In genomic region chr5:95533761-95534160, GRCh38 we compare ENCODE assay signal across 17 cellular contexts. TPM values are rescaled to one million over a fixed set of nuclear protein-coding genes. Genes with fewer than 3 reads are reported as not detected.
DNase-seq lines count a peak whose midpoint lies in the region; ATAC-seq and TF ChIP-seq lines count a peak whose summit lies in the region.
"Had no signal": no experiment of that assay in that cellular context is flagged by ENCODE, and none has a peak within 500 bp of the region (broad histone marks: within the 10 kb centered on the region; RNA-seq: fewer than 3 reads in every experiment).

No MANE protein-coding gene starts in this region.

- peak overlapping the region; percentile 67 for H3K27ac Mint-ChIP-seq in activated T-cell treated with anti-CD3 and anti-CD28 coated beads, Interleukin-2, amount 50 U/mL, for 72 hours
- H3K27ac Mint-ChIP-seq in type B pancreatic cell (peak overlapping the region; percentile 29), natural killer cell (no peak overlapping the region)

- no peak for DNase-seq in activated T-cell treated with anti-CD3 and anti-CD28 coated beads, Interleukin-2, amount 50 U/mL, for 72 hours
- DNase-seq in activated T-cell treated with anti-CD3 and anti-CD28 coated beads for 4 hours (no peak), astrocyte of the hippocampus (ENCODE audit: low read depth, low spot score) (peak; percentile 14), fibroblast of pulmonary artery (ENCODE audit: low read depth) (peak; percentile 16), type B pancreatic cell (ENCODE audit: extremely low spot score, unreplicated experiment) (no peak), natural killer cell (no peak), NCI-H1436 treated with DMSO at 0.1 percent for 48 hours (lab: John Stamatoyannopoulos, UW) (no peak)
- DNase-seq: GDM1; HCEC 1CT; NCI-H1417 treated with DMSO at 0.1 percent for 48 hours; NCI-H2029; NCI-H2171; NCI-H446 treated with DMSO at 0.1 percent for 48 hours; NK-92 treated with Interleukin-12 subunit alpha and Interleukin-12 subunit beta, amount 100 ng/mL, for 24 hours; SJCRH30 had no signal

- H3K27me3 Mint-ChIP-seq in activated T-cell treated with anti-CD3 and anti-CD28 coated beads, Interleukin-2, amount 50 U/mL, for 72 hours (ENCODE audit: low read depth): no peaks in the 10 kb centered on the region
- H3K27me3 Mint-ChIP-seq in type B pancreatic cell (no peaks in the 10 kb centered on the region), natural killer cell (ENCODE audit: low read depth in 2 of 2) (no peaks in the 10 kb centered on the region)

- peaks cover 10 to 19% of the 10 kb centered on the region in 2 donors for H3K36me3 Mint-ChIP-seq in activated T-cell treated with anti-CD3 and anti-CD28 coated beads, Interleukin-2, amount 50 U/mL, for 72 hours (ENCODE audit: insufficient read depth in 2 of 2)
- peaks cover 46% of the 10 kb centered on the region for H3K36me3 Mint-ChIP-seq in type B pancreatic cell
- H3K36me3 Mint-ChIP-seq in natural killer cell: peaks cover 15% of the 10 kb centered on the region

- H3K9me3 Mint-ChIP-seq in activated T-cell treated with anti-CD3 and anti-CD28 coated beads, Interleukin-2, amount 50 U/mL, for 72 hours: no peaks in the 10 kb centered on the region
- H3K9me3 Mint-ChIP-seq in type B pancreatic cell (no peaks in the 10 kb centered on the region), natural killer cell (no peaks in the 10 kb centered on the region)

- peak overlapping the region in 1 of 2 donors; percentile 39 for H3K4me3 Mint-ChIP-seq in activated T-cell treated with anti-CD3 and anti-CD28 coated beads, Interleukin-2, amount 50 U/mL, for 72 hours
- H3K4me3 Mint-ChIP-seq in type B pancreatic cell (no peak overlapping the region), natural killer cell (no peak overlapping the region)

- intact Hi-C loops in natural killer cell (cut with micrococcal nuclease): no loop called here

- no peak overlapping the region for H3K4me3 ChIP-seq in fibroblast of pulmonary artery (replicated peaks; ENCODE audit: low read depth, low read length)
- H3K4me3 ChIP-seq: BLaER1 treated with 17β-estradiol and CSF1 and Interleukin-3, amounts not matched to agents 10 nM and 100 nM; SJCRH30 had no signal

- H3K4me1 Mint-ChIP-seq in activated T-cell treated with anti-CD3 and anti-CD28 coated beads, Interleukin-2, amount 50 U/mL, for 72 hours (ENCODE audit: low read depth): peaks cover 18% of the 10 kb centered on the region
- H3K4me1 Mint-ChIP-seq in type B pancreatic cell (ENCODE audit: unreplicated experiment) (peaks cover 8% of the 10 kb centered on the region), natural killer cell (peaks cover 0 to 9% of the 10 kb centered on the region in 2 donors)

- TF ChIP-seq CTCF in fibroblast of pulmonary artery (IDR thresholded peaks at IDR 0.05; ENCODE audit: low read length, missing control alignments) (no peak), type B pancreatic cell (conservative IDR thresholded peaks at IDR 0.05) (no peak), natural killer cell (IDR thresholded peaks at IDR 0.05) (no peak)

- ATAC-seq in activated T-cell treated with anti-CD3 and anti-CD28 coated beads, Interleukin-2, amount 50 U/mL, for 72 hours (replicated peaks in 1 of 2): no peak
- no peak for ATAC-seq in natural killer cell
- ATAC-seq in GM21515 (IDR thresholded peaks at IDR 0.05; ENCODE audit: unreplicated experiment): no peak

RNA-seq across cellular contexts. Expression of gene SKIC3, which starts 21.0 kb away (rescaled TPM):
- total RNA-seq in activated T-cell treated with anti-CD3 and anti-CD28 coated beads, Interleukin-2, amount 50 U/mL, for 72 hours: 100 to 1,000 TPM; 104 to 112 TPM
- total RNA-seq in type B pancreatic cell (ENCODE audit: low replicate concordance): 71.2 and 83.4 TPM in 2 replicates
- total RNA-seq in natural killer cell: 10 to 100 TPM; 67.5 to 94.1 (median 71.1) TPM

RNA-seq across cellular contexts. Expression of gene ARSK, which starts 21.1 kb away (rescaled TPM):
- total RNA-seq in activated T-cell treated with anti-CD3 and anti-CD28 coated beads, Interleukin-2, amount 50 U/mL, for 72 hours: 1 to 10 TPM; 6.4 to 7.2 TPM
- total RNA-seq in type B pancreatic cell (ENCODE audit: low replicate concordance) (8.1 and 9.1 TPM in 2 replicates), natural killer cell (1 to 10 TPM; 2.8 to 5.8 (median 3.5) TPM)

Comparison
In these comparisons a context has a peak if more than half of its experiments do, and no peak if none do; other contexts are left out.
1. DNase-seq: peak in astrocyte of the hippocampus (single experiment) and fibroblast of pulmonary artery (single experiment); none in activated T-cell treated with anti-CD3 and anti-CD28 coated beads, Interleukin-2, amount 50 U/mL, for 72 hours (0 of 2), activated T-cell treated with anti-CD3 and anti-CD28 coated beads for 4 hours (single experiment), type B pancreatic cell (single experiment), natural killer cell (single experiment) and NCI-H1436 treated with DMSO at 0.1 percent for 48 hours (single experiment).
2. H3K27ac Mint-ChIP-seq: peak in activated T-cell treated with anti-CD3 and anti-CD28 coated beads, Interleukin-2, amount 50 U/mL, for 72 hours (single experiment) and type B pancreatic cell (single experiment); none in natural killer cell (0 of 2).